36 cellular contexts compared by ENCODE assay signal in genomic region chr14:44788612-44789011, GRCh38.
"Had no signal": no experiment of that assay in that cellular context is flagged by ENCODE, and none has a peak within 500 bp of the region (broad histone marks: within the 10 kb centered on the region; RNA-seq: fewer than 3 reads in every experiment).

No MANE protein-coding gene starts in this region.

- H3K4me3 Mint-ChIP-seq: activated CD4-positive, alpha-beta memory T cell treated with anti-CD3 and anti-CD28 coated beads, Interleukin-2, amount 10 ng/mL, durations not matched to agents 7 days and 5 days; activated CD4-positive, alpha-beta T cell treated with anti-CD3 and anti-CD28 coated beads for 36 hours; activated CD4-positive, alpha-beta T cell treated with anti-CD3 and anti-CD28 coated beads, Interleukin-2, amount 10 ng/mL, durations not matched to agents 7 days and 5 days; activated CD8-positive, alpha-beta memory T cell treated with anti-CD3 and anti-CD28 coated beads, Interleukin-2, amount 10 ng/mL, durations not matched to agents 7 days and 5 days; activated CD8-positive, alpha-beta T cell treated with anti-CD3 and anti-CD28 coated beads, Interleukin-2, amount 10 ng/mL, durations not matched to agents 7 days and 5 days; activated naive CD4-positive, alpha-beta T cell treated with anti-CD3 and anti-CD28 coated beads, Interleukin-2, amount 10 ng/mL, durations not matched to agents 7 days and 5 days; activated naive CD4-positive, alpha-beta T cell treated with anti-CD3 and anti-CD28 coated beads, Interleukin-2, amount 50 U/mL, for 24 hours; activated naive CD8-positive, alpha-beta T cell; activated naive CD8-positive, alpha-beta T cell treated with anti-CD3 and anti-CD28 coated beads, Interleukin-2, amount 10 ng/mL, durations not matched to agents 7 days and 5 days; activated naive CD8-positive, alpha-beta T cell treated with anti-CD3 and anti-CD28 coated beads, Interleukin-2, amount 50 U/mL, for 24 hours; activated T-cell treated with anti-CD3 and anti-CD28 coated beads, Interleukin-2, amount 50 U/mL, for 24 hours; brain; central memory CD8-positive, alpha-beta T cell; T-cell; T-helper 17 cell; T-helper 2 cell treated with Interferon-gamma antibody and Interleukin-4, amounts not matched to agents 5 μg/mL and 100 μg/mL, for 36 hours; WTC11 had no signal

- H3K27me3 ChIP-seq: ascending aorta, cardiac muscle cell had no signal

- H3K36me3 Mint-ChIP-seq: activated CD8-positive, alpha-beta memory T cell treated with anti-CD3 and anti-CD28 coated beads, Interleukin-2, amount 10 ng/mL, durations not matched to agents 7 days and 5 days; activated naive CD4-positive, alpha-beta T cell treated with anti-CD3 and anti-CD28 coated beads, Interleukin-2, amount 10 ng/mL, durations not matched to agents 7 days and 5 days; activated naive CD4-positive, alpha-beta T cell treated with anti-CD3 and anti-CD28 coated beads, Interleukin-2, amount 50 U/mL, for 24 hours; activated naive CD8-positive, alpha-beta T cell; activated naive CD8-positive, alpha-beta T cell treated with anti-CD3 and anti-CD28 coated beads, Interleukin-2, amount 10 ng/mL, durations not matched to agents 7 days and 5 days; brain; T-cell; WTC11 had no signal

- H3K9me3 Mint-ChIP-seq: activated CD4-positive, alpha-beta memory T cell treated with anti-CD3 and anti-CD28 coated beads, Interleukin-2, amount 10 ng/mL, durations not matched to agents 7 days and 5 days; activated CD4-positive, alpha-beta T cell treated with anti-CD3 and anti-CD28 coated beads, Interleukin-2, amount 10 ng/mL, durations not matched to agents 7 days and 5 days; activated naive CD4-positive, alpha-beta T cell treated with anti-CD3 and anti-CD28 coated beads, Interleukin-2, amount 10 ng/mL, durations not matched to agents 7 days and 5 days; activated naive CD8-positive, alpha-beta T cell treated with anti-CD3 and anti-CD28 coated beads, Interleukin-2, amount 10 ng/mL, durations not matched to agents 7 days and 5 days; activated naive CD8-positive, alpha-beta T cell treated with anti-CD3 and anti-CD28 coated beads, Interleukin-2, amount 50 U/mL, for 24 hours; activated T-cell treated with anti-CD3 and anti-CD28 coated beads, Interleukin-2, amount 50 U/mL, for 24 hours; activated T-helper 2 cell treated with anti-CD3 and anti-CD28 coated beads, Interferon-gamma antibody, Interleukin-2, Interleukin-4, amounts not matched to agents 10 μg/mL and 5 μg/mL and 100 μg/mL, durations not matched to agents 14 hours and 24 hours and 36 hours; central memory CD8-positive, alpha-beta T cell; T-cell; T-helper 2 cell treated with Interferon-gamma antibody and Interleukin-4, amounts not matched to agents 5 μg/mL and 100 μg/mL, for 36 hours; WTC11 had no signal

- ATAC-seq: activated CD4-positive, alpha-beta T cell treated with anti-CD3 and anti-CD28 coated beads for 36 hours; activated CD4-positive, CD25-positive, alpha-beta regulatory T cell treated with anti-CD3 and anti-CD28 coated beads, Interleukin-2, amount 50 U/mL, for 24 hours; activated CD8-positive, alpha-beta memory T cell treated with anti-CD3 and anti-CD28 coated beads, Interleukin-2, amount 10 ng/mL, durations not matched to agents 7 days and 5 days; activated CD8-positive, alpha-beta T cell treated with anti-CD3 and anti-CD28 coated beads, Interleukin-2, amount 10 ng/mL, durations not matched to agents 7 days and 5 days; activated naive CD8-positive, alpha-beta T cell treated with anti-CD3 and anti-CD28 coated beads, Interleukin-2, amount 50 U/mL, for 24 hours; T-cell; T-helper 17 cell; WTC11 had no signal

- H3K27me3 Mint-ChIP-seq: activated CD4-positive, alpha-beta T cell treated with anti-CD3 and anti-CD28 coated beads, Interleukin-2, amount 10 ng/mL, durations not matched to agents 7 days and 5 days; activated CD8-positive, alpha-beta memory T cell treated with anti-CD3 and anti-CD28 coated beads, Interleukin-2, amount 10 ng/mL, durations not matched to agents 7 days and 5 days; activated naive CD4-positive, alpha-beta T cell treated with anti-CD3 and anti-CD28 coated beads, Interleukin-2, amount 10 ng/mL, durations not matched to agents 7 days and 5 days; central memory CD8-positive, alpha-beta T cell had no signal

- H3K4me1 Mint-ChIP-seq: activated CD4-positive, alpha-beta memory T cell treated with anti-CD3 and anti-CD28 coated beads, Interleukin-2, amount 10 ng/mL, durations not matched to agents 7 days and 5 days; activated CD4-positive, alpha-beta T cell treated with anti-CD3 and anti-CD28 coated beads for 36 hours; activated CD4-positive, alpha-beta T cell treated with anti-CD3 and anti-CD28 coated beads, Interleukin-2, amount 10 ng/mL, durations not matched to agents 7 days and 5 days; activated CD8-positive, alpha-beta memory T cell treated with anti-CD3 and anti-CD28 coated beads, Interleukin-2, amount 10 ng/mL, durations not matched to agents 7 days and 5 days; activated naive CD4-positive, alpha-beta T cell treated with anti-CD3 and anti-CD28 coated beads, Interleukin-2, amount 10 ng/mL, durations not matched to agents 7 days and 5 days; activated naive CD4-positive, alpha-beta T cell treated with anti-CD3 and anti-CD28 coated beads, Interleukin-2, amount 50 U/mL, for 24 hours; activated naive CD8-positive, alpha-beta T cell treated with anti-CD3 and anti-CD28 coated beads, Interleukin-2, amount 10 ng/mL, durations not matched to agents 7 days and 5 days; activated naive CD8-positive, alpha-beta T cell treated with anti-CD3 and anti-CD28 coated beads, Interleukin-2, amount 50 U/mL, for 24 hours; central memory CD8-positive, alpha-beta T cell; T-cell; T-helper 17 cell; WTC11 had no signal

- H3K27ac ChIP-seq: ascending aorta, cardiac muscle cell, WERI-Rb-1 had no signal

- H3K36me3 ChIP-seq: ascending aorta, cardiac muscle cell, WERI-Rb-1 had no signal

- H3K4me1 ChIP-seq: ascending aorta had no signal

- H3K9me3 ChIP-seq: ascending aorta had no signal

- H3K4me3 ChIP-seq: ascending aorta, cardiac muscle cell had no signal

- H3K27ac Mint-ChIP-seq: activated CD4-positive, alpha-beta memory T cell treated with anti-CD3 and anti-CD28 coated beads, Interleukin-2, amount 10 ng/mL, durations not matched to agents 7 days and 5 days; activated CD4-positive, alpha-beta T cell treated with anti-CD3 and anti-CD28 coated beads for 36 hours; activated CD4-positive, alpha-beta T cell treated with anti-CD3 and anti-CD28 coated beads, Interleukin-2, amount 10 ng/mL, durations not matched to agents 7 days and 5 days; activated CD8-positive, alpha-beta memory T cell treated with anti-CD3 and anti-CD28 coated beads, Interleukin-2, amount 10 ng/mL, durations not matched to agents 7 days and 5 days; activated CD8-positive, alpha-beta T cell treated with anti-CD3 and anti-CD28 coated beads, Interleukin-2, amount 10 ng/mL, durations not matched to agents 7 days and 5 days; activated naive CD4-positive, alpha-beta T cell treated with anti-CD3 and anti-CD28 coated beads, Interleukin-2, amount 10 ng/mL, durations not matched to agents 7 days and 5 days; activated naive CD4-positive, alpha-beta T cell treated with anti-CD3 and anti-CD28 coated beads, Interleukin-2, amount 50 U/mL, for 24 hours; activated naive CD8-positive, alpha-beta T cell; activated naive CD8-positive, alpha-beta T cell treated with anti-CD3 and anti-CD28 coated beads, Interleukin-2, amount 10 ng/mL, durations not matched to agents 7 days and 5 days; activated naive CD8-positive, alpha-beta T cell treated with anti-CD3 and anti-CD28 coated beads, Interleukin-2, amount 50 U/mL, for 24 hours; activated T-cell treated with anti-CD3 and anti-CD28 coated beads, Interleukin-2, amount 50 U/mL, for 24 hours; activated T-helper 2 cell treated with anti-CD3 and anti-CD28 coated beads, Interferon-gamma antibody, Interleukin-2, Interleukin-4, amounts not matched to agents 10 μg/mL and 5 μg/mL and 100 μg/mL, durations not matched to agents 14 hours and 24 hours and 36 hours; brain; T-cell; T-helper 17 cell; T-helper 2 cell treated with Interferon-gamma antibody and Interleukin-4, amounts not matched to agents 5 μg/mL and 100 μg/mL, for 36 hours; WTC11 had no signal

- DNase-seq: activated CD4-positive, alpha-beta memory T cell treated with anti-CD3 and anti-CD28 coated beads, Interleukin-2, amount 10 ng/mL, durations not matched to agents 7 days and 5 days; activated CD4-positive, alpha-beta T cell treated with anti-CD3 and anti-CD28 coated beads for 1 hour; activated CD4-positive, alpha-beta T cell treated with anti-CD3 and anti-CD28 coated beads for 36 hours; activated CD4-positive, alpha-beta T cell treated with anti-CD3 and anti-CD28 coated beads for 48 hours; activated CD4-positive, alpha-beta T cell treated with anti-CD3 and anti-CD28 coated beads, Interleukin-2, amount 10 ng/mL, durations not matched to agents 7 days and 5 days; activated CD4-positive, alpha-beta T cell treated with anti-CD3 and anti-CD28 coated beads, Interleukin-2, amount 50 U/mL, for 48 hours; activated CD4-positive, CD25-positive, alpha-beta regulatory T cell; activated CD8-positive, alpha-beta memory T cell treated with anti-CD3 and anti-CD28 coated beads for 24 hours; activated CD8-positive, alpha-beta memory T cell treated with anti-CD3 and anti-CD28 coated beads, Interleukin-2, amount 10 ng/mL, durations not matched to agents 7 days and 5 days; activated CD8-positive, alpha-beta memory T cell treated with anti-CD3 and anti-CD28 coated beads, Interleukin-2, amount 50 U/mL, for 48 hours; activated CD8-positive, alpha-beta T cell treated with anti-CD3 and anti-CD28 coated beads, Interleukin-2, amount 10 ng/mL, durations not matched to agents 7 days and 5 days; activated effector memory CD4-positive, alpha-beta T cell treated with Interleukin-2 at 50 U/mL for 16 hours; activated gamma-delta T cell; activated naive CD4-positive, alpha-beta T cell treated with anti-CD3 and anti-CD28 coated beads, Interleukin-2, amount 10 ng/mL, durations not matched to agents 7 days and 5 days; activated naive CD4-positive, alpha-beta T cell treated with Interleukin-2 at 50 U/mL for 16 hours; activated naive CD8-positive, alpha-beta T cell treated with anti-CD3 and anti-CD28 coated beads, Interleukin-2, amount 10 ng/mL, durations not matched to agents 7 days and 5 days; activated naive CD8-positive, alpha-beta T cell treated with anti-CD3 and anti-CD28 coated beads, Interleukin-2, amount 50 U/mL, for 24 hours; activated T-cell treated with anti-CD3 and anti-CD28 coated beads, Interleukin-2, amount 50 U/mL, for 24 hours; activated T-cell treated with anti-CD3 and anti-CD28 coated beads, Interleukin-2, amount 50 U/mL, for 48 hours; amygdala; anterior cingulate cortex; cerebellar nuclear complex; T-cell; T-helper 17 cell; T-helper 9 cell; WERI-Rb-1 had no signal
